18 cellular contexts compared by ENCODE assay signal in the genomic region with DNA sequence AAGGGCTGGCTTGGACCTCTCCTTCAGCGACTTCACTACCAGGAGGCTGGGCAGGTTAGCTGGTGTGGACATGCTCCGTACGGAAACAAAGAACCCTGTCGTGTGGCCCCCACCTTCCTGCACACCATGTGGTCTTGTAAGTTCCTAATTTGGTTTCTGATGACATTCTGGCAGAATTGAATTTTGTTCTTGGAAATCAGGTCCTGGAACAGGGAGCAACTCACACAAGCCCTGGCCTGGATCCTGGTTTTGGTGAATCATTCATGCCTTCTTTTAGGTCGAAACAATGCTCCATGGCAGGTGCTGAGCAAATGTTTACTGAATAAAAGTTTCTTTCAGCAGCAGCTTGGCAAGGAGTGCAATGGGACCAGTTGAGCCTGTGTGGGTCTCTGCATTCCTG.
"Had no signal": no experiment of that assay in that cellular context is flagged by ENCODE, and none has a peak within 500 bp of the region (broad histone marks: within the 10 kb centered on the region; RNA-seq: fewer than 3 reads in every experiment).

No MANE protein-coding gene starts in this region.

- H3K9me3 Mint-ChIP-seq: activated T-cell treated with anti-CD3 and anti-CD28 coated beads, Interleukin-2, amount 50 U/mL, for 4 hours had no signal

- H3K27ac ChIP-seq: cardiac muscle cell, lower lobe of right lung, neutrophil, sigmoid colon, suprapubic skin, upper lobe of left lung had no signal

- H3K36me3 Mint-ChIP-seq: activated CD8-positive, alpha-beta memory T cell treated with anti-CD3 and anti-CD28 coated beads, Interleukin-2, amount 10 ng/mL, durations not matched to agents 7 days and 5 days; activated naive CD8-positive, alpha-beta T cell had no signal

- H3K27me3 ChIP-seq: cardiac muscle cell, neutrophil, sigmoid colon, upper lobe of left lung had no signal

- H3K4me3 ChIP-seq: cardiac muscle cell, lower lobe of right lung, sigmoid colon, suprapubic skin, upper lobe of left lung had no signal

- H3K27me3 Mint-ChIP-seq: activated CD8-positive, alpha-beta memory T cell treated with anti-CD3 and anti-CD28 coated beads, Interleukin-2, amount 10 ng/mL, durations not matched to agents 7 days and 5 days; activated naive CD8-positive, alpha-beta T cell; naive thymus-derived CD4-positive, alpha-beta T cell; progenitor cell of endocrine pancreas had no signal

- H3K4me1 ChIP-seq: lower lobe of right lung, sigmoid colon, upper lobe of left lung had no signal

- ATAC-seq: activated CD8-positive, alpha-beta memory T cell treated with anti-CD3 and anti-CD28 coated beads, Interleukin-2, amount 10 ng/mL, durations not matched to agents 7 days and 5 days; activated T-cell treated with anti-CD3 and anti-CD28 coated beads, Interleukin-2, amount 50 U/mL, for 4 hours; left cardiac atrium; lower lobe of right lung; naive thymus-derived CD4-positive, alpha-beta T cell had no signal

- DNase-seq: activated CD4-positive, alpha-beta T cell treated with anti-CD3 and anti-CD28 coated beads, Interleukin-2, amount 50 U/mL, for 4 hours; activated CD4-positive, CD25-positive, alpha-beta regulatory T cell treated with anti-CD3 and anti-CD28 coated beads, Interleukin-2, amount 50 U/mL, for 72 hours; activated CD8-positive, alpha-beta memory T cell treated with anti-CD3 and anti-CD28 coated beads, Interleukin-2, amount 10 ng/mL, durations not matched to agents 7 days and 5 days; activated gamma-delta T cell; activated T-cell treated with anti-CD3 and anti-CD28 coated beads, Interleukin-2, amount 50 U/mL, for 4 hours; hippocampal formation; left cardiac atrium; lower lobe of right lung; midbrain; naive thymus-derived CD4-positive, alpha-beta T cell; sigmoid colon; stimulated activated naive CD4-positive, alpha-beta T cell treated with Interleukin-2 at 50 U/mL for 16 hours; upper lobe of left lung had no signal

- H3K36me3 ChIP-seq: cardiac muscle cell, lower lobe of right lung, neutrophil, sigmoid colon, suprapubic skin, upper lobe of left lung had no signal

- H3K4me1 Mint-ChIP-seq: activated CD8-positive, alpha-beta memory T cell treated with anti-CD3 and anti-CD28 coated beads, Interleukin-2, amount 10 ng/mL, durations not matched to agents 7 days and 5 days had no signal

- H3K9me3 ChIP-seq: lower lobe of right lung, neutrophil, sigmoid colon, suprapubic skin, upper lobe of left lung had no signal

- H3K4me3 Mint-ChIP-seq: activated CD8-positive, alpha-beta memory T cell treated with anti-CD3 and anti-CD28 coated beads, Interleukin-2, amount 10 ng/mL, durations not matched to agents 7 days and 5 days; activated naive CD8-positive, alpha-beta T cell; activated T-cell treated with anti-CD3 and anti-CD28 coated beads, Interleukin-2, amount 50 U/mL, for 4 hours; naive thymus-derived CD4-positive, alpha-beta T cell had no signal

- H3K27ac Mint-ChIP-seq: activated CD8-positive, alpha-beta memory T cell treated with anti-CD3 and anti-CD28 coated beads, Interleukin-2, amount 10 ng/mL, durations not matched to agents 7 days and 5 days; activated naive CD8-positive, alpha-beta T cell; naive thymus-derived CD4-positive, alpha-beta T cell; progenitor cell of endocrine pancreas had no signal
